Comparison of ENCODE assay signal across 24 cellular contexts in genomic region chr9:92714787-92715487, GRCh38. TPM values are rescaled to one million over a fixed set of nuclear protein-coding genes. Genes with fewer than 3 reads are reported as not detected.
DNase-seq lines count a peak whose midpoint lies in the region; ATAC-seq, FAIRE-seq and TF ChIP-seq lines count a peak whose summit lies in the region.
"Had no signal": no experiment of that assay in that cellular context is flagged by ENCODE, and none has a peak within 500 bp of the region (broad histone marks: within the 10 kb centered on the region; RNA-seq: fewer than 3 reads in every experiment).

No MANE protein-coding gene starts in this region.

- TF ChIP-seq CTCF in activated CD8-positive, alpha-beta T cell treated with anti-CD3 and anti-CD28 coated beads for 36 hours (IDR thresholded peaks at IDR 0.05) = no peak

- peak overlapping the region; percentile 11 for H3K27ac Mint-ChIP-seq in activated CD8-positive, alpha-beta T cell treated with anti-CD3 and anti-CD28 coated beads, Interleukin-2, amount 10 ng/mL, durations not matched to agents 7 days and 5 days
- H3K27ac Mint-ChIP-seq in activated CD8-positive, alpha-beta T cell treated with anti-CD3 and anti-CD28 coated beads for 36 hours = no peak overlapping the region
- H3K27ac Mint-ChIP-seq in naive thymus-derived CD8-positive, alpha-beta T cell = no peak overlapping the region
- H3K27ac Mint-ChIP-seq: activated naive CD8-positive, alpha-beta T cell had no signal

- POLR2A ChIA-PET in activated CD8-positive, alpha-beta T cell treated with anti-CD3 and anti-CD28 coated beads, Interleukin-2, amount 10 ng/mL, durations not matched to agents 7 days and 5 days (lab: Charles Lee) = no interaction called here
- POLR2A ChIA-PET in activated CD8-positive, alpha-beta T cell treated with anti-CD3 and anti-CD28 coated beads for 36 hours (lab: Charles Lee) = no interaction called here
- POLR2A ChIA-PET in naive thymus-derived CD8-positive, alpha-beta T cell (lab: Charles Lee) = interaction anchor here (1.6 kb wide), 1 partner anchor 74 kb away, joined by 3 read pairs; no protein-coding TSS in a partner anchor

- no peaks in the 10 kb centered on the region for H3K9me3 ChIP-seq in esophagus (ENCODE audit: control insufficient read depth in 2 of 2, insufficient read depth in 1 of 2, low read depth in 1 of 2, low read length in 1 of 2)
- H3K9me3 ChIP-seq: A549; BLaER1 treated with 17β-estradiol and CSF1 and Interleukin-3, amounts not matched to agents 10 nM and 100 nM; sigmoid colon had no signal

- peaks cover 0 to 43% of the 10 kb centered on the region in 2 donors for H3K4me1 ChIP-seq in esophagus (ENCODE audit: control insufficient read depth in 2 of 2, insufficient read depth in 2 of 2, low read length in 1 of 2)
- H3K4me1 ChIP-seq: A549, sigmoid colon had no signal

- no peak for ATAC-seq in activated CD8-positive, alpha-beta T cell treated with anti-CD3 and anti-CD28 coated beads, Interleukin-2, amount 10 ng/mL, durations not matched to agents 7 days and 5 days
- ATAC-seq in activated CD8-positive, alpha-beta T cell treated with anti-CD3 and anti-CD28 coated beads for 36 hours = no peak
- ATAC-seq in left lobe of liver (no peak), GM21723 (IDR thresholded peaks at IDR 0.05; ENCODE audit: unreplicated experiment) (no peak)
- no peak for ATAC-seq in naive thymus-derived CD8-positive, alpha-beta T cell
- ATAC-seq: A549; activated T-cell treated with anti-CD3 and anti-CD28 coated beads, Interleukin-2, amount 50 U/mL, for 4 hours; stimulated activated naive CD8-positive, alpha-beta T cell treated with anti-CD3 and anti-CD28 coated beads, Interleukin-15, Interleukin-2, amounts not matched to agents 100 U/mL and 50 U/mL, for 24 hours had no signal

- intact Hi-C loops in activated CD8-positive, alpha-beta T cell treated with anti-CD3 and anti-CD28 coated beads for 36 hours (cut with micrococcal nuclease) = no loop called here

- 75 to 85% methylated on average over 34 of the region's 34 CpGs for WGBS in esophagus, 2 donors

- peak overlapping the region; percentile 95 to 96 for H3K27ac ChIP-seq in esophagus (ENCODE audit: low read depth in 2 of 2, low read length in 1 of 2)
- H3K27ac ChIP-seq: A549; BLaER1 treated with 17β-estradiol and CSF1 and Interleukin-3, amounts not matched to agents 10 nM and 100 nM; brain microvascular endothelial cell; sigmoid colon had no signal

- CTCF ChIA-PET in activated CD8-positive, alpha-beta T cell treated with anti-CD3 and anti-CD28 coated beads, Interleukin-2, amount 10 ng/mL, durations not matched to agents 7 days and 5 days (lab: Charles Lee) = interaction anchor here (1.0 to 8.1 kb wide), 2 partner anchors 8 to 75 kb away, joined by 3 to 90 read pairs; no protein-coding TSS in a partner anchor
- CTCF ChIA-PET in activated CD8-positive, alpha-beta T cell treated with anti-CD3 and anti-CD28 coated beads for 36 hours (lab: Charles Lee) = interaction anchor here (0.7 to 7.5 kb wide), 6 partner anchors 8 to 75 kb away, joined by 3 to 96 read pairs (median 5); no protein-coding TSS in a partner anchor

- FAIRE-seq in urothelium cell line (lab: Jason Lieb, UNC) = peak; percentile 9
- FAIRE-seq: A549, endothelial cell of umbilical vein, frontal cortex, GM18507 had no signal

- H3K27me3 ChIP-seq in esophagus (ENCODE audit: control insufficient read depth in 1 of 2, insufficient read depth in 2 of 2, low read length in 2 of 2) = no peaks in the 10 kb centered on the region
- H3K27me3 ChIP-seq: BLaER1 treated with 17β-estradiol and CSF1 and Interleukin-3, amounts not matched to agents 10 nM and 100 nM; brain microvascular endothelial cell; sigmoid colon had no signal

- H3K4me3 ChIP-seq in esophagus (ENCODE audit: low read depth in 1 of 2, low read length in 2 of 2) = no peak overlapping the region
- H3K4me3 ChIP-seq: A549; BLaER1 treated with 17β-estradiol and CSF1 and Interleukin-3, amounts not matched to agents 10 nM and 100 nM; sigmoid colon had no signal

- DNase-seq in activated CD8-positive, alpha-beta T cell treated with anti-CD3 and anti-CD28 coated beads, Interleukin-2, amount 10 ng/mL, durations not matched to agents 7 days and 5 days = peak; percentile 18
- no peak for DNase-seq in activated CD8-positive, alpha-beta T cell treated with anti-CD3 and anti-CD28 coated beads for 36 hours
- DNase-seq in left lobe of liver (ENCODE audit: low spot score) (peak; percentile 44), urothelium cell line (ENCODE audit: low spot score) (no peak), ecto neural progenitor cell (ENCODE audit: low spot score) (no peak)
- no peak for DNase-seq in naive thymus-derived CD8-positive, alpha-beta T cell
- DNase-seq: activated T-cell treated with anti-CD3 and anti-CD28 coated beads, Interleukin-2, amount 50 U/mL, for 4 hours; brain microvascular endothelial cell; Calu3; KG1; MV-4-11; NCI-H187 treated with DMSO at 0.1 percent for 48 hours; NCI-H446 treated with DMSO at 0.1 percent for 48 hours; sigmoid colon; stimulated activated naive CD8-positive, alpha-beta T cell treated with anti-CD3 and anti-CD28 coated beads, Interleukin-15, Interleukin-2, amounts not matched to agents 100 U/mL and 50 U/mL, for 24 hours; trophoblast cell had no signal

- peaks cover 45% of the 10 kb centered on the region for H3K36me3 Mint-ChIP-seq in activated CD8-positive, alpha-beta T cell treated with anti-CD3 and anti-CD28 coated beads, Interleukin-2, amount 10 ng/mL, durations not matched to agents 7 days and 5 days (ENCODE audit: low read depth)
- peaks cover 44% of the 10 kb centered on the region for H3K36me3 Mint-ChIP-seq in activated CD8-positive, alpha-beta T cell treated with anti-CD3 and anti-CD28 coated beads for 36 hours (ENCODE audit: low read depth)
- H3K36me3 Mint-ChIP-seq in naive thymus-derived CD8-positive, alpha-beta T cell = peaks cover 0 to 80% (median 26%) of the 10 kb centered on the region in 3 donors

- H3K36me3 ChIP-seq in esophagus (ENCODE audit: control insufficient read depth in 2 of 2, insufficient read depth in 2 of 2, low read length in 1 of 2) = peaks cover 22 to 59% of the 10 kb centered on the region in 2 donors

- H3K4me3 Mint-ChIP-seq in activated CD8-positive, alpha-beta T cell treated with anti-CD3 and anti-CD28 coated beads, Interleukin-2, amount 10 ng/mL, durations not matched to agents 7 days and 5 days = no peak overlapping the region
- H3K4me3 Mint-ChIP-seq in activated CD8-positive, alpha-beta T cell treated with anti-CD3 and anti-CD28 coated beads for 36 hours = no peak overlapping the region
- no peak overlapping the region for H3K4me3 Mint-ChIP-seq in naive thymus-derived CD8-positive, alpha-beta T cell
- H3K4me3 Mint-ChIP-seq: activated naive CD8-positive, alpha-beta T cell; activated T-cell treated with anti-CD3 and anti-CD28 coated beads, Interleukin-2, amount 50 U/mL, for 4 hours had no signal

- H3K27me3 Mint-ChIP-seq in activated CD8-positive, alpha-beta T cell treated with anti-CD3 and anti-CD28 coated beads, Interleukin-2, amount 10 ng/mL, durations not matched to agents 7 days and 5 days (ENCODE audit: low read depth) = no peaks in the 10 kb centered on the region
- no peaks in the 10 kb centered on the region for H3K27me3 Mint-ChIP-seq in activated CD8-positive, alpha-beta T cell treated with anti-CD3 and anti-CD28 coated beads for 36 hours
- H3K27me3 Mint-ChIP-seq in naive thymus-derived CD8-positive, alpha-beta T cell = no peaks in the 10 kb centered on the region
- H3K27me3 Mint-ChIP-seq: activated naive CD8-positive, alpha-beta T cell had no signal

- H3K9me3 Mint-ChIP-seq in activated CD8-positive, alpha-beta T cell treated with anti-CD3 and anti-CD28 coated beads, Interleukin-2, amount 10 ng/mL, durations not matched to agents 7 days and 5 days (ENCODE audit: insufficient read depth) = no peaks in the 10 kb centered on the region
- no peaks in the 10 kb centered on the region for H3K9me3 Mint-ChIP-seq in activated CD8-positive, alpha-beta T cell treated with anti-CD3 and anti-CD28 coated beads for 36 hours
- no peaks in the 10 kb centered on the region for H3K9me3 Mint-ChIP-seq in naive thymus-derived CD8-positive, alpha-beta T cell
- H3K9me3 Mint-ChIP-seq: activated T-cell treated with anti-CD3 and anti-CD28 coated beads, Interleukin-2, amount 50 U/mL, for 4 hours had no signal

- peaks cover 24% of the 10 kb centered on the region for H3K4me1 Mint-ChIP-seq in activated CD8-positive, alpha-beta T cell treated with anti-CD3 and anti-CD28 coated beads, Interleukin-2, amount 10 ng/mL, durations not matched to agents 7 days and 5 days (ENCODE audit: low read depth)
- H3K4me1 Mint-ChIP-seq in activated CD8-positive, alpha-beta T cell treated with anti-CD3 and anti-CD28 coated beads for 36 hours (ENCODE audit: low read depth) = peaks cover 21% of the 10 kb centered on the region
- peaks cover 18 to 28% (median 26%) of the 10 kb centered on the region in 4 donors for H3K4me1 Mint-ChIP-seq in naive thymus-derived CD8-positive, alpha-beta T cell

RNA-seq across cellular contexts. Expression of gene IPPK, which starts 45.0 kb away (rescaled TPM):
- total RNA-seq in activated CD8-positive, alpha-beta T cell treated with anti-CD3 and anti-CD28 coated beads, Interleukin-2, amount 10 ng/mL, durations not matched to agents 7 days and 5 days = 1 to 10 TPM; 8.7 to 9.7 TPM
- 10 to 100 TPM; 12.5 to 15.8 TPM for total RNA-seq in activated CD8-positive, alpha-beta T cell treated with anti-CD3 and anti-CD28 coated beads for 36 hours
- polyA plus RNA-seq in esophagus = 10 to 100 TPM; 18.7 to 41.1 TPM
- total RNA-seq in left lobe of liver = 1.8 TPM
- 1 to 10 TPM; 8.6 to 9.3 TPM for total RNA-seq in naive thymus-derived CD8-positive, alpha-beta T cell
- 1 to 10 TPM; 4.4 to 8.5 (median 5.1) TPM for polyA plus RNA-seq in naive thymus-derived CD8-positive, alpha-beta T cell

RNA-seq across cellular contexts. Expression of gene BICD2, which starts 49.7 kb away (rescaled TPM):
- total RNA-seq in activated CD8-positive, alpha-beta T cell treated with anti-CD3 and anti-CD28 coated beads, Interleukin-2, amount 10 ng/mL, durations not matched to agents 7 days and 5 days = 10 to 100 TPM; 31.9 to 32.5 TPM
- total RNA-seq in activated CD8-positive, alpha-beta T cell treated with anti-CD3 and anti-CD28 coated beads for 36 hours = 10 to 100 TPM; 14.2 to 16.8 TPM
- polyA plus RNA-seq in esophagus = 10 to 100 TPM; 30.9 to 41.1 TPM
- 8.0 TPM for total RNA-seq in left lobe of liver
- 10 to 100 TPM; 28.3 to 29.1 TPM for total RNA-seq in naive thymus-derived CD8-positive, alpha-beta T cell
- 10 to 100 TPM in 2 of 3 donors, 1 to 10 TPM in 1; 5.9 to 20.1 (median 10.1) TPM for polyA plus RNA-seq in naive thymus-derived CD8-positive, alpha-beta T cell

Comparison
In these comparisons a context has a peak if more than half of its experiments do, and no peak if none do; other contexts are left out.
1. DNase-seq: peak in activated CD8-positive, alpha-beta T cell treated with anti-CD3 and anti-CD28 coated beads, Interleukin-2, amount 10 ng/mL, durations not matched to agents 7 days and 5 days (single experiment) and left lobe of liver (single experiment); none in activated CD8-positive, alpha-beta T cell treated with anti-CD3 and anti-CD28 coated beads for 36 hours (single experiment), urothelium cell line (single experiment), naive thymus-derived CD8-positive, alpha-beta T cell (0 of 10) and ecto neural progenitor cell (single experiment).